8 cellular contexts compared by ENCODE assay signal in the genomic region with DNA sequence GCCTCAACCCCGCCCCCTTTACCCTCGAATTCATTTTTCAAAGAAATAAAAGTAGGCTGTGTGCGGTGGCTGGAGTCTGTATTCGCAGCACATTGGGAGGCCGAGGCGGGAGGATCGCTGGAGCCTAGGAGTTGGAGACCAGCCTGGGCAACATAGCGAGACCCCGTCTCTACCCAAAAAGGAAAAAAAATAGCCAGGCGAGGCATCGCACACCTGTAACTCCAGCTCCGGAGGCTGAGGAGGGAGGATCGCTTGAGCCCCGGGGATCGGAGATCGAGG. TPM values are rescaled to one million over a fixed set of nuclear protein-coding genes. Genes with fewer than 3 reads are reported as not detected.
DNase-seq lines count a peak whose midpoint lies in the region; ATAC-seq and TF ChIP-seq lines count a peak whose summit lies in the region.

No MANE protein-coding gene starts in this region.

- CTCF ChIA-PET in CD4-positive, alpha-beta memory T cell (lab: Charles Lee; ENCODE audit: partially characterized antibody): interaction anchor here (0.7 to 8.5 kb wide), 20 partner anchors 8 to 305 kb away, joined by 3 to 72 read pairs (median 4); a partner anchor contains a TSS
- CTCF ChIA-PET in Panc1 (lab: Charles Lee): interaction anchor here (0.6 to 1.7 kb wide), 5 partner anchors 15 to 116 kb away, joined by 3 to 19 read pairs (median 7); a partner anchor contains a TSS

- H3K27ac Mint-ChIP-seq in CD4-positive, alpha-beta memory T cell: peak overlapping the region; percentile 69 to 97 (median 93)

- peaks cover 33% of the 10 kb centered on the region for H3K79me2 ChIP-seq in fibroblast of lung (ENCODE audit: control insufficient read depth, insufficient read depth, low read length)

- peak overlapping the region; percentile 31 to 91 for H3K4me3 ChIP-seq in CD4-positive, alpha-beta memory T cell (ENCODE audit: low read length in 2 of 2)
- H3K4me3 ChIP-seq in Panc1 (ENCODE audit: low read depth in 2 of 2, low read length in 2 of 2) (peak overlapping the region; percentile 83 to 86), fibroblast of lung (replicated peaks in 1 of 4; ENCODE audit: control extremely low read depth in 1 of 4, insufficient read depth in 1 of 4, low read depth in 3 of 4, low read length in 4 of 4) (peak overlapping the region; percentile 40 to 84 (median 66)), ovary (peak overlapping the region; percentile 54)

- no peaks in the 10 kb centered on the region for H4K20me1 ChIP-seq in fibroblast of lung (ENCODE audit: control insufficient read depth, extremely low read depth, insufficient read depth, low read length)

- H3K9me3 Mint-ChIP-seq in CD4-positive, alpha-beta memory T cell: no peaks in the 10 kb centered on the region

- H2AFZ ChIP-seq in fibroblast of lung (ENCODE audit: low read length): peak overlapping the region; percentile 72

- no peaks in the 10 kb centered on the region for H3K27me3 Mint-ChIP-seq in CD4-positive, alpha-beta memory T cell

- no peaks in the 10 kb centered on the region for H3K27me3 ChIP-seq in CD4-positive, alpha-beta memory T cell (ENCODE audit: insufficient read depth, low read length)
- H3K27me3 ChIP-seq in Panc1 (ENCODE audit: control insufficient read depth, insufficient read depth, low read length): no peaks in the 10 kb centered on the region
- H3K27me3 ChIP-seq in fibroblast of lung (ENCODE audit: control insufficient read depth, insufficient read depth, low read length): no peaks in the 10 kb centered on the region
- no peaks in the 10 kb centered on the region for H3K27me3 ChIP-seq in ovary

- TF ChIP-seq EP300 in ovary (IDR thresholded peaks at IDR 0.05): no peak

- H3K9ac ChIP-seq in fibroblast of lung (ENCODE audit: insufficient read depth, low read length): no peak overlapping the region

- intact Hi-C loops in CD4-positive, alpha-beta memory T cell (cut with micrococcal nuclease): loop anchor here (5.0 to 10.0 kb wide), 3 partner anchors 131 to 214 kb away; a partner anchor contains a TSS
- intact Hi-C loops in Panc1 (cut with micrococcal nuclease; ENCODE audit: unreplicated experiment): loop anchor here (10.0 kb wide), 1 partner anchor 114 kb away; a partner anchor contains a TSS
- intact Hi-C loops in ovary (cut with DNase I): no loop called here

- ATAC-seq in Panc1: no peak
- ATAC-seq in GM18505 (IDR thresholded peaks at IDR 0.05; ENCODE audit: unreplicated experiment): no peak

- no peak for DNase-seq in CD4-positive, alpha-beta memory T cell
- no peak for DNase-seq in Panc1 (ENCODE audit: low read depth, low spot score)
- DNase-seq in fibroblast of lung (ENCODE audit: low read depth in 2 of 2): no peak
- DNase-seq in ovary: peak in 2 of 5 donors; percentile 57 to 66
- no peak for DNase-seq in SK-N-DZ (ENCODE audit: low spot score)
- no peak for DNase-seq in SKM-1 (lab: John Stamatoyannopoulos, UW; ENCODE audit: unreplicated experiment)
- DNase-seq in NCI-H748 (lab: John Stamatoyannopoulos, UW; ENCODE audit: unreplicated experiment): no peak

- peak overlapping the region; percentile 75 for H3K4me2 ChIP-seq in fibroblast of lung (ENCODE audit: extremely low read depth, insufficient read depth, low read length)

- H3K36me3 Mint-ChIP-seq in CD4-positive, alpha-beta memory T cell: peaks cover 0 to 4% of the 10 kb centered on the region in 2 donors

- POLR2A ChIA-PET in CD4-positive, alpha-beta memory T cell (lab: Charles Lee; ENCODE audit: partially characterized antibody): interaction anchor here (0.6 to 5.5 kb wide), 27 partner anchors 8 to 307 kb away, joined by 3 to 61 read pairs (median 4); a partner anchor contains a TSS
- POLR2A ChIA-PET in Panc1 (lab: Charles Lee): interaction anchor here (1.1 kb wide), 1 partner anchor 50 kb away, joined by 4 read pairs; no protein-coding TSS in a partner anchor

- peak overlapping the region; percentile 90 to 97 (median 95) for H3K4me3 Mint-ChIP-seq in CD4-positive, alpha-beta memory T cell

- peaks cover 37% of the 10 kb centered on the region for H3K4me1 ChIP-seq in CD4-positive, alpha-beta memory T cell (ENCODE audit: insufficient read depth, low read length)
- H3K4me1 ChIP-seq in Panc1 (ENCODE audit: control insufficient read depth, insufficient read depth, low read length) (peaks cover 18% of the 10 kb centered on the region), fibroblast of lung (ENCODE audit: control insufficient read depth, extremely low read depth, insufficient read depth, low read length) (peaks cover 7% of the 10 kb centered on the region), ovary (ENCODE audit: insufficient read depth) (peaks cover 6% of the 10 kb centered on the region)

- TF ChIP-seq POLR2A in ovary (IDR thresholded peaks at IDR 0.05): no peak
- TF ChIP-seq POLR2A in GM18505 (IDR thresholded peaks at IDR 0.05; ENCODE audit: borderline replicate concordance, extremely low read depth, insufficient read depth, insufficient read length): no peak

- H3K36me3 ChIP-seq in CD4-positive, alpha-beta memory T cell (ENCODE audit: insufficient read depth, low read length): no peaks in the 10 kb centered on the region
- peaks cover 18% of the 10 kb centered on the region for H3K36me3 ChIP-seq in Panc1 (ENCODE audit: control insufficient read depth, insufficient read depth, low read length)
- no peaks in the 10 kb centered on the region for H3K36me3 ChIP-seq in fibroblast of lung (ENCODE audit: control insufficient read depth, insufficient read depth, low read length)
- H3K36me3 ChIP-seq in ovary: no peaks in the 10 kb centered on the region

- in situ Hi-C loops in Panc1 (cut with HindIII; ENCODE audit: low pct_unique_long_range_greater_than_20kb, low sequenced_read_pairs): no loop called here

- H3K4me1 Mint-ChIP-seq in CD4-positive, alpha-beta memory T cell: peaks cover 15 to 35% (median 28%) of the 10 kb centered on the region in 4 donors

- no TSS peak for BruUV-seq in Panc1 (replicated peaks; lab: Mats Ljungman, UMichigan)

- H3K9me3 ChIP-seq in CD4-positive, alpha-beta memory T cell (ENCODE audit: control insufficient read depth in 1 of 2, low read length in 2 of 2): no peaks in the 10 kb centered on the region
- H3K9me3 ChIP-seq in Panc1 (ENCODE audit: control insufficient read depth, insufficient read depth, low read depth, low read length) (no peaks in the 10 kb centered on the region), fibroblast of lung (ENCODE audit: control insufficient read depth, insufficient read depth, low read depth, low read length) (no peaks in the 10 kb centered on the region), ovary (no peaks in the 10 kb centered on the region)

- WGBS in ovary, 3 donors: 46 to 58% (median 58%) methylated on average over 16 of the region's 16 CpGs

- H3K27ac ChIP-seq in CD4-positive, alpha-beta memory T cell (ENCODE audit: low read depth, low read length): peak overlapping the region; percentile 49
- peak overlapping the region; percentile 95 for H3K27ac ChIP-seq in Panc1 (ENCODE audit: low read length)
- H3K27ac ChIP-seq in fibroblast of lung (ENCODE audit: insufficient read depth, low read length): peak overlapping the region; percentile 11
- H3K27ac ChIP-seq in ovary: no peak overlapping the region

- TF ChIP-seq CTCF in Panc1 (IDR thresholded peaks at IDR 0.05): no peak
- no peak for TF ChIP-seq CTCF in fibroblast of lung (conservative IDR thresholded peaks at IDR 0.05 in 1 of 2, IDR thresholded peaks at IDR 0.05 in 1 of 2; ENCODE audit: low read depth in 1 of 2, low read length in 2 of 2)
- TF ChIP-seq CTCF in ovary (IDR thresholded peaks at IDR 0.05): no peak

RNA-seq across cellular contexts. Expression of a gene that starts 0.7 kb away (rescaled TPM):
- 1 to 10 TPM in 1 of 2 experiments, under 1 TPM in 1; 0.47 to 1.1 TPM for total RNA-seq in CD4-positive, alpha-beta memory T cell
- polyA plus RNA-seq in CD4-positive, alpha-beta memory T cell: under 1 TPM; 0.10 to 0.14 TPM
- total RNA-seq in Panc1 (2021; ENCODE audit: unreplicated experiment) (230 TPM), fibroblast of lung (4.9 and 41.6 TPM in 2 replicates), ovary (1 to 10 TPM in 3 of 7 donors, under 1 TPM in 4; 0.36 to 4.5 (median 0.82) TPM)
- polyA plus RNA-seq in Panc1 (2012; ENCODE audit: insufficient read length): 28.5 TPM
- polyA plus RNA-seq in fibroblast of lung (39.2 and 122 TPM in 2 replicates), ovary (1 to 10 TPM; 1.2 to 3.3 TPM)
- polyA plus RNA-seq in fibroblast of lung (2012): 30.2 and 100 TPM in 2 replicates
- polyA minus RNA-seq in fibroblast of lung (ENCODE audit: low replicate concordance): 5.8 and 7.9 TPM in 2 replicates
- 345 and 397 TPM in 2 replicates for polyA plus RNA-seq in SK-N-DZ (2014; cell fraction: cytosol; rRNA removed)
- polyA plus RNA-seq in SK-N-DZ (2014; cell fraction: nucleus; rRNA removed): 344 and 450 TPM in 2 replicates

RNA-seq across cellular contexts. Expression of a gene that starts 24.9 kb away (rescaled TPM):
- 1 to 10 TPM; 5.3 to 5.8 TPM for total RNA-seq in CD4-positive, alpha-beta memory T cell
- 1 to 10 TPM; 3.3 to 6.1 TPM for polyA plus RNA-seq in CD4-positive, alpha-beta memory T cell
- 27.1 TPM for total RNA-seq in Panc1 (2021; ENCODE audit: unreplicated experiment)
- 30.2 TPM for polyA plus RNA-seq in Panc1 (2012; ENCODE audit: insufficient read length)
- 312 and 436 TPM in 2 replicates for total RNA-seq in fibroblast of lung
- polyA plus RNA-seq in fibroblast of lung: 685 and 1,130 TPM in 2 replicates
- polyA plus RNA-seq in fibroblast of lung (2012): 1,208 and 1,884 TPM in 2 replicates
- polyA minus RNA-seq in fibroblast of lung (ENCODE audit: low replicate concordance): 1,885 and 3,100 TPM in 2 replicates
- 1,000 to 10,000 TPM in 5 of 7 donors, 100 to 1,000 TPM in 2; 457 to 3,447 (median 1,460) TPM for total RNA-seq in ovary
- polyA plus RNA-seq in ovary: 100 to 1,000 TPM; 634 to 809 TPM
- 21.3 and 26.0 TPM in 2 replicates for polyA plus RNA-seq in SK-N-DZ (2014; cell fraction: cytosol; rRNA removed)
- 15.1 and 20.9 TPM in 2 replicates for polyA plus RNA-seq in SK-N-DZ (2014; cell fraction: nucleus; rRNA removed)

RNA-seq across cellular contexts. Expression of a gene that starts 53.8 kb away (rescaled TPM):
- not detected for total RNA-seq in CD4-positive, alpha-beta memory T cell
- polyA plus RNA-seq in CD4-positive, alpha-beta memory T cell: not detected
- total RNA-seq in Panc1 (2021; ENCODE audit: unreplicated experiment) (0.33 TPM), fibroblast of lung (3.9 and 4.3 TPM in 2 replicates), ovary (1 to 10 TPM in 2 of 7 donors, under 1 TPM in 3, not detected in 2; 0.66 to 1.8 (median 0.92) TPM)
- 5.8 TPM for polyA plus RNA-seq in Panc1 (2012; ENCODE audit: insufficient read length)
- polyA plus RNA-seq in fibroblast of lung (0.16 and 0.99 TPM in 2 replicates), ovary (under 1 TPM in 1 of 2 donors, not detected in 1; 0.24 TPM)
- polyA plus RNA-seq in fibroblast of lung (2012): 0.36 TPM in 1 of 2 replicates, not detected in the other
- polyA minus RNA-seq in fibroblast of lung (ENCODE audit: low replicate concordance): 0.63 TPM in 1 of 2 replicates, not detected in the other
- 0.30 TPM in 1 of 2 replicates, not detected in the other for polyA plus RNA-seq in SK-N-DZ (2014; cell fraction: cytosol; rRNA removed)
- polyA plus RNA-seq in SK-N-DZ (2014; cell fraction: nucleus; rRNA removed): not detected in 2 replicates

Comparison
In these comparisons a context has a peak if more than half of its experiments do, and no peak if none do; other contexts are left out.
1. H3K27ac ChIP-seq: peak in CD4-positive, alpha-beta memory T cell (single experiment), Panc1 (single experiment) and fibroblast of lung (single experiment); none in ovary (0 of 2).
2. RNA of a gene that starts 24.9 kb away (total RNA-seq): 457 to 3,447 TPM in ovary and 312 to 436 TPM in fibroblast of lung; 27.1 TPM in Panc1 (single experiment) and 5.3 to 5.8 TPM in CD4-positive, alpha-beta memory T cell; every median in the first group is over 10 times any median in the second.
3. intact Hi-C loops: an anchor here in CD4-positive, alpha-beta memory T cell (5.0 to 10.0 kb wide) and Panc1 (10.0 kb wide); none called in ovary.
4. Peak in every context shown above with its lines, with median percentiles within 50 percentile points of each other: H3K4me3 ChIP-seq.